Comparison of ENCODE assay signal across 25 cellular contexts in the genomic region with DNA sequence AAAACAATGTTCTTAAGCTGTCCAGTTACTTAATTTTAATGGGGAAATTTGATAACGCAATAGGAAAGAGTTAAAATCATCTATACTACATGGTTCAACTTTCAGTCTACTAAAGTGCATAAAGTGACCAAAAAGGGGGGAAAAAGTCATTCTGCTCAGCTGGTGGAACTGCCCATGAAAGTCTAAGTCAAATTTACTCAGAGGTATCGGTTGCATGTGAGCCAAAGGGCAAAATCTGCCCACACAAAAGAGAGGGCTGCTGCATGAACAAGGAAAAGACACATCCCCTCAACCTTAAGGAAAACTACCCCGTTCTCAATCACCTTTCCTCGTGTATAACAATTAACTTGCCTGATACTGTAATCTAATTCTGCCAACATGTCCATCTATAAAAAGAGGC.
"Had no signal": no experiment of that assay in that cellular context is flagged by ENCODE, and none has a peak within 500 bp of the region (broad histone marks: within the 10 kb centered on the region; RNA-seq: fewer than 3 reads in every experiment).

No MANE protein-coding gene starts in this region.

- H3K27ac Mint-ChIP-seq: activated CD4-positive, alpha-beta T cell treated with anti-CD3 and anti-CD28 coated beads, Interleukin-2, amount 10 ng/mL, durations not matched to agents 24 days and 14 days; activated CD8-positive, alpha-beta T cell treated with anti-CD3 and anti-CD28 coated beads for 36 hours; activated naive CD8-positive, alpha-beta T cell treated with anti-CD3 and anti-CD28 coated beads for 36 hours; activated T-cell treated with anti-CD3 and anti-CD28 coated beads, Interleukin-2, amount 50 U/mL, for 72 hours; activated T-helper 17 cell treated with anti-CD3 and anti-CD28 coated beads, Interleukin-2, amount 50 U/mL, for 72 hours had no signal

- H3K27me3 ChIP-seq: ascending aorta, breast epithelium had no signal

- H3K4me1 Mint-ChIP-seq: activated CD4-positive, alpha-beta T cell treated with anti-CD3 and anti-CD28 coated beads, Interleukin-2, amount 10 ng/mL, durations not matched to agents 24 days and 14 days; activated naive CD8-positive, alpha-beta T cell treated with anti-CD3 and anti-CD28 coated beads for 36 hours; activated T-helper 17 cell treated with anti-CD3 and anti-CD28 coated beads, Interleukin-2, amount 50 U/mL, for 72 hours had no signal

- DNase-seq: activated CD4-positive, alpha-beta T cell treated with anti-CD3 and anti-CD28 coated beads, Interleukin-2, amount 10 ng/mL, durations not matched to agents 24 days and 14 days; activated CD4-positive, alpha-beta T cell treated with anti-CD3 and anti-CD28 coated beads, Interleukin-2, amount 50 U/mL, for 4 hours; activated CD8-positive, alpha-beta T cell treated with anti-CD3 and anti-CD28 coated beads for 36 hours; activated effector memory CD4-positive, alpha-beta T cell treated with anti-CD3 and anti-CD28 coated beads, Interleukin-2, amount 50 U/mL, for 16 hours; activated naive CD4-positive, alpha-beta T cell; activated naive CD4-positive, alpha-beta T cell treated with anti-CD3 and anti-CD28 coated beads, Interleukin-2, amount 50 U/mL, for 16 hours; activated naive CD8-positive, alpha-beta T cell treated with anti-CD3 and anti-CD28 coated beads for 36 hours; activated T-cell treated with anti-CD3 and anti-CD28 coated beads, Interleukin-2, amount 50 U/mL, for 1 hour; activated T-cell treated with anti-CD3 and anti-CD28 coated beads, Interleukin-2, amount 50 U/mL, for 72 hours; amygdala; KG1; MM.1S; NCI-H1092 treated with DMSO at 0.1 percent for 48 hours; NCI-H1694; NCI-H1930; NCI-H2081 treated with DMSO at 0.1 percent for 48 hours; NCI-H345; NCI-H748 treated with DMSO at 0.1 percent for 48 hours; OCI-M1; Right ventricle myocardium superior; T1000; WERI-Rb-1 had no signal

- H3K9me3 Mint-ChIP-seq: activated CD4-positive, alpha-beta T cell treated with anti-CD3 and anti-CD28 coated beads, Interleukin-2, amount 10 ng/mL, durations not matched to agents 24 days and 14 days; activated CD8-positive, alpha-beta T cell treated with anti-CD3 and anti-CD28 coated beads for 36 hours; activated naive CD8-positive, alpha-beta T cell treated with anti-CD3 and anti-CD28 coated beads for 36 hours; activated T-cell treated with anti-CD3 and anti-CD28 coated beads, Interleukin-2, amount 50 U/mL, for 72 hours; activated T-helper 17 cell treated with anti-CD3 and anti-CD28 coated beads, Interleukin-2, amount 50 U/mL, for 72 hours had no signal

- H3K36me3 ChIP-seq: ascending aorta, breast epithelium, WERI-Rb-1 had no signal

- H3K36me3 Mint-ChIP-seq: activated naive CD8-positive, alpha-beta T cell treated with anti-CD3 and anti-CD28 coated beads for 36 hours had no signal

- H3K4me3 Mint-ChIP-seq: activated CD4-positive, alpha-beta T cell treated with anti-CD3 and anti-CD28 coated beads, Interleukin-2, amount 10 ng/mL, durations not matched to agents 24 days and 14 days; activated CD8-positive, alpha-beta T cell treated with anti-CD3 and anti-CD28 coated beads for 36 hours; activated naive CD8-positive, alpha-beta T cell treated with anti-CD3 and anti-CD28 coated beads for 36 hours; activated T-cell treated with anti-CD3 and anti-CD28 coated beads, Interleukin-2, amount 50 U/mL, for 72 hours; activated T-helper 17 cell treated with anti-CD3 and anti-CD28 coated beads, Interleukin-2, amount 50 U/mL, for 72 hours had no signal

- ATAC-seq: activated CD8-positive, alpha-beta T cell treated with anti-CD3 and anti-CD28 coated beads for 36 hours; activated T-cell treated with anti-CD3 and anti-CD28 coated beads, Interleukin-2, amount 50 U/mL, for 72 hours; activated T-helper 17 cell treated with anti-CD3 and anti-CD28 coated beads, Interleukin-2, amount 50 U/mL, for 72 hours had no signal

- H3K4me3 ChIP-seq: ascending aorta, breast epithelium had no signal

- H3K4me1 ChIP-seq: ascending aorta, breast epithelium had no signal

- H3K9me3 ChIP-seq: ascending aorta, breast epithelium had no signal

- H3K27ac ChIP-seq: ascending aorta, breast epithelium had no signal
